ENCODE assay signal across 8 cellular contexts in genomic region chr5:169300468-169301385, GRCh38. TPM values are rescaled to one million over a fixed set of nuclear protein-coding genes. Genes with fewer than 3 reads are reported as not detected.
DNase-seq lines count a peak whose midpoint lies in the region; ATAC-seq and TF ChIP-seq lines count a peak whose summit lies in the region.

Gene SLIT3, minus strand, starts transcription at chr5:169301139. Its CDS starts 430 bp downstream, at chr5:169300709.

- peak in 1 of 6 experiments; percentile 2 for TF ChIP-seq CTCF in adrenal gland (IDR thresholded peaks at IDR 0.05)

- intact Hi-C loops in adrenal gland (cut with DNase I), result loop anchor here (5.0 to 10.0 kb wide), 3 partner anchors 308 to 623 kb away; no protein-coding TSS in a partner anchor
- intact Hi-C loops in left ventricle myocardium superior (cut with micrococcal nuclease), result loop anchor here (10.0 kb wide), 1 partner anchor 296 kb away; no protein-coding TSS in a partner anchor
- intact Hi-C loops in sciatic nerve (cut with DNase I), result no loop called here
- intact Hi-C loops in naive thymus-derived CD4-positive, alpha-beta T cell (cut with micrococcal nuclease), result no loop called here

- no peaks in the 10 kb centered on the region for H3K36me3 ChIP-seq in adrenal gland (replicated peaks in 1 of 2)
- no peaks in the 10 kb centered on the region for H3K36me3 ChIP-seq in naive thymus-derived CD4-positive, alpha-beta T cell (ENCODE audit: control insufficient read depth in 2 of 3, insufficient read depth in 3 of 3, low read length in 3 of 3)

- H3K27ac Mint-ChIP-seq in naive thymus-derived CD4-positive, alpha-beta T cell, result no peak within 1 kb of the TSS

- CTCF ChIA-PET in naive thymus-derived CD4-positive, alpha-beta T cell (lab: Charles Lee), result no interaction called here

- DNase-seq in H4 (ENCODE audit: low spot score), result peak; percentile 75
- DNase-seq in adrenal gland, result peak; percentile 62 to 85 (median 70)
- DNase-seq in left ventricle myocardium superior, result peak; percentile 81
- peak; percentile 83 for DNase-seq in sciatic nerve (ENCODE audit: low spot score)
- no peak for DNase-seq in occipital lobe (lab: John Stamatoyannopoulos, UW)
- no peak for DNase-seq in stimulated activated CD4-positive, alpha-beta T cell treated with anti-CD3 and anti-CD28 coated beads, Interleukin-4, amount 100 ng/mL, for 4 hours
- DNase-seq in naive thymus-derived CD4-positive, alpha-beta T cell, result no peak

- ATAC-seq in left ventricle myocardium superior, result peak; percentile 88
- ATAC-seq in sciatic nerve, result peak; percentile 72
- ATAC-seq in HG02588 (IDR thresholded peaks at IDR 0.05; ENCODE audit: unreplicated experiment), result no peak
- ATAC-seq in naive thymus-derived CD4-positive, alpha-beta T cell, result no peak

- H3K4me3 Mint-ChIP-seq in naive thymus-derived CD4-positive, alpha-beta T cell, result peak within 1 kb of the TSS in 4 of 10 donors; percentile 12 to 58 (median 33)

- H3K9me3 ChIP-seq in adrenal gland (replicated peaks in 1 of 3), result no peaks in the 10 kb centered on the region
- no peaks in the 10 kb centered on the region for H3K9me3 ChIP-seq in naive thymus-derived CD4-positive, alpha-beta T cell (ENCODE audit: control insufficient read depth in 2 of 3, low read length in 3 of 3)

- peaks cover 51 to 76% (median 55%) of the 10 kb centered on the region in 5 donors for H3K27me3 Mint-ChIP-seq in naive thymus-derived CD4-positive, alpha-beta T cell

- WGBS in adrenal gland, 4 donors, result 0 to 1% (median 1%) methylated on average over 15 to 101 of the region's 101 CpGs

- peaks cover 0 to 5% of the 10 kb centered on the region in 2 donors for H3K4me1 ChIP-seq in adrenal gland (replicated peaks in 1 of 2)
- no peaks in the 10 kb centered on the region for H3K4me1 ChIP-seq in naive thymus-derived CD4-positive, alpha-beta T cell (ENCODE audit: control insufficient read depth in 2 of 2, insufficient read depth in 2 of 2, low read length in 2 of 2)

- H3K9me3 Mint-ChIP-seq in naive thymus-derived CD4-positive, alpha-beta T cell, result peaks cover 0 to 6% (median 0%) of the 10 kb centered on the region in 11 donors

- H3K27ac ChIP-seq in adrenal gland, result peak within 1 kb of the TSS in 2 of 5 donors; percentile 62 to 89
- no peak within 1 kb of the TSS for H3K27ac ChIP-seq in naive thymus-derived CD4-positive, alpha-beta T cell (ENCODE audit: low read depth, low read length)

- H3K4me3 ChIP-seq in adrenal gland, result peak within 1 kb of the TSS in 1 of 4 donors; percentile 59
- no peak within 1 kb of the TSS for H3K4me3 ChIP-seq in naive thymus-derived CD4-positive, alpha-beta T cell (ENCODE audit: low read length)

- H3K36me3 Mint-ChIP-seq in naive thymus-derived CD4-positive, alpha-beta T cell, result peaks cover 0 to 2% (median 0%) of the 10 kb centered on the region in 5 donors

- TF ChIP-seq POLR2A in adrenal gland (IDR thresholded peaks at IDR 0.05), result peak in 1 of 2 donors; percentile 12

- H3K4me1 Mint-ChIP-seq in naive thymus-derived CD4-positive, alpha-beta T cell, result peaks cover 9 to 20% (median 14%) of the 10 kb centered on the region in 7 donors

- POLR2A ChIA-PET in naive thymus-derived CD4-positive, alpha-beta T cell (lab: Charles Lee), result no interaction called here

- peaks cover 4% of the 10 kb centered on the region for H3K27me3 ChIP-seq in adrenal gland
- H3K27me3 ChIP-seq in naive thymus-derived CD4-positive, alpha-beta T cell (ENCODE audit: control insufficient read depth in 2 of 2, insufficient read depth in 2 of 2, low read length in 2 of 2), result no peaks in the 10 kb centered on the region

RNA-seq across cellular contexts. Expression of gene SLIT3, which starts in this region (rescaled TPM):
- total RNA-seq in H4 (2014; rRNA removed; shearing (Covaris generic)), result 0.58 and 5.5 TPM in 2 replicates
- 10 to 100 TPM; 26.2 to 94.1 (median 40.6) TPM for total RNA-seq in adrenal gland
- polyA plus RNA-seq in adrenal gland, result 10 to 100 TPM in 2 of 3 donors, 1 to 10 TPM in 1; 10.0 to 21.3 (median 10.6) TPM
- total RNA-seq in left ventricle myocardium superior, result 8.4 TPM
- total RNA-seq in sciatic nerve, result 50.6 TPM
- total RNA-seq in occipital lobe, result 0.78 TPM
- under 1 TPM in 1 of 5 experiments, not detected in 4; 0.34 TPM for total RNA-seq in naive thymus-derived CD4-positive, alpha-beta T cell
- polyA plus RNA-seq in naive thymus-derived CD4-positive, alpha-beta T cell, result not detected

Comparison
In these comparisons a context has a peak if more than half of its experiments do, and no peak if none do; other contexts are left out.
1. RNA of gene SLIT3 (polyA plus RNA-seq): 10.0 to 21.3 TPM in adrenal gland; not detected in naive thymus-derived CD4-positive, alpha-beta T cell; every median in the first group is over 10 times any median in the second.
2. DNase-seq: peak in H4 (single experiment), adrenal gland (7 of 7), left ventricle myocardium superior (single experiment) and sciatic nerve (single experiment); none in occipital lobe (single experiment), stimulated activated CD4-positive, alpha-beta T cell treated with anti-CD3 and anti-CD28 coated beads, Interleukin-4, amount 100 ng/mL, for 4 hours (0 of 2) and naive thymus-derived CD4-positive, alpha-beta T cell (0 of 9).
3. ATAC-seq: peak in left ventricle myocardium superior (single experiment) and sciatic nerve (single experiment); none in HG02588 (single experiment) and naive thymus-derived CD4-positive, alpha-beta T cell (single experiment).
4. intact Hi-C loops: an anchor here in adrenal gland (5.0 to 10.0 kb wide) and left ventricle myocardium superior (10.0 kb wide); none called in sciatic nerve and naive thymus-derived CD4-positive, alpha-beta T cell.